ENCODE assay signal across 8 cellular contexts in genomic region chr11:47714554-47715081, GRCh38. TPM values are rescaled to one million over a fixed set of nuclear protein-coding genes. Genes with fewer than 3 reads are reported as not detected.
DNase-seq lines count a peak whose midpoint lies in the region; ATAC-seq, FAIRE-seq and TF ChIP-seq lines count a peak whose summit lies in the region.

No MANE protein-coding gene starts in this region.

- ATAC-seq in activated CD8-positive, alpha-beta T cell treated with anti-CD3 and anti-CD28 coated beads for 36 hours: peak; percentile 3
- ATAC-seq in pancreas: peak; percentile 51 to 65 (median 57)

- 14 to 16% methylated on average over 19 of the region's 19 CpGs for WGBS in pancreas, 2 donors

- no peaks in the 10 kb centered on the region for H3K9me3 Mint-ChIP-seq in activated CD8-positive, alpha-beta T cell treated with anti-CD3 and anti-CD28 coated beads for 36 hours

- DNase-seq in NCI-H2081 (lab: John Stamatoyannopoulos, UW) (peak; percentile 11 to 59), NCI-H2081 treated with DMSO at 0.1 percent for 48 hours (lab: John Stamatoyannopoulos, UW) (no peak), Kasumi-1 (lab: John Stamatoyannopoulos, UW) (peak; percentile 18 to 30), foreskin fibroblast (peak; percentile 12 to 52), pancreas (peak in 2 of 6 donors; percentile 17 to 24), D341Med (ENCODE audit: low spot score) (no peak), putamen (ENCODE audit: low spot score) (no peak)
- DNase-seq in activated CD8-positive, alpha-beta T cell treated with anti-CD3 and anti-CD28 coated beads for 36 hours: peak; percentile 35

- TF ChIP-seq CTCF in activated CD8-positive, alpha-beta T cell treated with anti-CD3 and anti-CD28 coated beads for 36 hours (IDR thresholded peaks at IDR 0.05): no peak
- TF ChIP-seq CTCF in foreskin fibroblast (IDR thresholded peaks at IDR 0.05; ENCODE audit: low read depth, low read length) (no peak), pancreas (IDR thresholded peaks at IDR 0.05) (no peak)

- H3K4me3 Mint-ChIP-seq in activated CD8-positive, alpha-beta T cell treated with anti-CD3 and anti-CD28 coated beads for 36 hours: peak overlapping the region; percentile 87

- FAIRE-seq in pancreas (lab: Jason Lieb, UNC): no peak

- peaks cover 16% of the 10 kb centered on the region for H3K4me1 Mint-ChIP-seq in activated CD8-positive, alpha-beta T cell treated with anti-CD3 and anti-CD28 coated beads for 36 hours (ENCODE audit: low read depth)

- CTCF ChIA-PET in activated CD8-positive, alpha-beta T cell treated with anti-CD3 and anti-CD28 coated beads for 36 hours (lab: Charles Lee): interaction anchor here (1.1 to 2.1 kb wide), 3 partner anchors 11 to 341 kb away, joined by 4 to 9 read pairs (median 5); no protein-coding TSS in a partner anchor

- H3K9me3 ChIP-seq in pancreas: no peaks in the 10 kb centered on the region

- H3K27ac Mint-ChIP-seq in activated CD8-positive, alpha-beta T cell treated with anti-CD3 and anti-CD28 coated beads for 36 hours: peak overlapping the region; percentile 90

- intact Hi-C loops in activated CD8-positive, alpha-beta T cell treated with anti-CD3 and anti-CD28 coated beads for 36 hours (cut with micrococcal nuclease): loop anchor here (5.0 kb wide), 1 partner anchor 72 kb away; the partner anchor contains the start of gene MTCH2
- intact Hi-C loops in pancreas (cut with DNase I): no loop called here

- no peaks in the 10 kb centered on the region for H3K27me3 ChIP-seq in pancreas

- H3K36me3 ChIP-seq in pancreas: peaks cover 0 to 23% (median 10%) of the 10 kb centered on the region in 3 donors

- POLR2A ChIA-PET in activated CD8-positive, alpha-beta T cell treated with anti-CD3 and anti-CD28 coated beads for 36 hours (lab: Charles Lee): interaction anchor here (0.7 to 1.9 kb wide), 6 partner anchors 22 to 162 kb away, joined by 3 to 6 read pairs (median 4); partner anchors contain the start of gene CELF1

- H3K36me3 Mint-ChIP-seq in activated CD8-positive, alpha-beta T cell treated with anti-CD3 and anti-CD28 coated beads for 36 hours (ENCODE audit: low read depth): peaks cover 17% of the 10 kb centered on the region

- no peaks in the 10 kb centered on the region for H3K4me1 ChIP-seq in pancreas

- H3K27ac ChIP-seq in pancreas: peak overlapping the region; percentile 42 to 71 (median 62)

- H3K27me3 Mint-ChIP-seq in activated CD8-positive, alpha-beta T cell treated with anti-CD3 and anti-CD28 coated beads for 36 hours: no peaks in the 10 kb centered on the region

- H3K4me3 ChIP-seq in foreskin fibroblast (ENCODE audit: low read depth in 1 of 2, low read length in 2 of 2) (peak overlapping the region; percentile 53 to 87), pancreas (peak overlapping the region; percentile 68 to 95 (median 86))

RNA-seq across cellular contexts. Expression of gene AGBL2, which starts 0.6 kb away (rescaled TPM):
- 1 to 10 TPM; 4.5 to 7.1 TPM for total RNA-seq in activated CD8-positive, alpha-beta T cell treated with anti-CD3 and anti-CD28 coated beads for 36 hours
- 1 to 10 TPM in 3 of 6 donors, under 1 TPM in 3; 0.51 to 2.4 (median 0.91) TPM for total RNA-seq in pancreas
- 1 to 10 TPM; 1.8 to 4.3 TPM for polyA plus RNA-seq in pancreas

RNA-seq across cellular contexts. Expression of gene FNBP4, which starts 52.5 kb away (rescaled TPM):
- 100 to 1,000 TPM; 114 to 117 TPM for total RNA-seq in activated CD8-positive, alpha-beta T cell treated with anti-CD3 and anti-CD28 coated beads for 36 hours
- 10 to 100 TPM; 31.7 to 56.1 (median 38.4) TPM for total RNA-seq in pancreas
- 10 to 100 TPM; 38.5 to 53.6 TPM for polyA plus RNA-seq in pancreas

Comparison
In these comparisons a context has a peak if more than half of its experiments do, and no peak if none do; other contexts are left out.
1. DNase-seq: peak in NCI-H2081 (2 of 2), Kasumi-1 (2 of 2), activated CD8-positive, alpha-beta T cell treated with anti-CD3 and anti-CD28 coated beads for 36 hours (single experiment) and foreskin fibroblast (2 of 2); none in NCI-H2081 treated with DMSO at 0.1 percent for 48 hours (single experiment), D341Med (single experiment) and putamen (single experiment).